15 cellular contexts compared by ENCODE assay signal in the genomic region with DNA sequence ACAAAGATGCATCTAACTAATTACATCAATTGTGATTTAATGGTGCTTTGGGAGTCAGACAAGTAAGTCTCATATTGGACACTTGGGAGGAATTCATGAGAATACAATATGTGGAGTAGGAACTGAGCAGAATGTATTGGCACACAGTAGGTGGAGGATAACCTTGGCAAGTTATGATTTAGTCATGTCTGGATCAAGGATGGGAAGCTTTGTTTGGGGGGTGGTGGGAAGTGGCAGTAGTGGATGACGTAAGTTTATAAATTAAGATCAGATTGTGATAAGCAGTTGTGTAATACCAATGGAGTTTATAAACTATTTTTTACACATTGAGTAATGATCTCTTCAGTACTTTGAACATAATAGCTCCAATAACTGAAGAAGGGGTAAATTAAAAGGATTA.
DNase-seq lines count a peak whose midpoint lies in the region; ATAC-seq and TF ChIP-seq lines count a peak whose summit lies in the region.
"Had no signal": no experiment of that assay in that cellular context is flagged by ENCODE, and none has a peak within 500 bp of the region (broad histone marks: within the 10 kb centered on the region; RNA-seq: fewer than 3 reads in every experiment).

No MANE protein-coding gene starts in this region.

- H3K36me3 ChIP-seq in left ventricle myocardium inferior = no peaks in the 10 kb centered on the region
- H3K36me3 ChIP-seq in psoas muscle (ENCODE audit: insufficient read depth in 1 of 2, low read depth in 1 of 2) = no peaks in the 10 kb centered on the region
- no peaks in the 10 kb centered on the region for H3K36me3 ChIP-seq in lower lobe of right lung

- H3K4me3 ChIP-seq in left ventricle myocardium inferior (no peak overlapping the region), fibroblast of mammary gland (ENCODE audit: control insufficient read depth, low read depth, low read length) (no peak overlapping the region), psoas muscle (no peak overlapping the region), lower lobe of right lung (no peak overlapping the region)

- no peak for TF ChIP-seq CTCF in left ventricle myocardium inferior (IDR thresholded peaks at IDR 0.05; ENCODE audit: borderline replicate concordance)
- no peak for TF ChIP-seq CTCF in fibroblast of mammary gland (conservative IDR thresholded peaks at IDR 0.05; ENCODE audit: control insufficient read depth, insufficient read depth, low read depth, low read length)
- no peak for TF ChIP-seq CTCF in psoas muscle (IDR thresholded peaks at IDR 0.05)
- TF ChIP-seq CTCF in lower lobe of right lung (IDR thresholded peaks at IDR 0.05) = no peak

- no peak for DNase-seq in left ventricle myocardium inferior
- no peak for DNase-seq in cardiac septum (ENCODE audit: low spot score)
- DNase-seq in fibroblast of mammary gland (ENCODE audit: low read depth) = peak; percentile 59
- no peak for DNase-seq in psoas muscle
- DNase-seq in lower lobe of right lung = no peak
- no peak for DNase-seq in NCI-H345 treated with DMSO at 0.1 percent for 48 hours (lab: John Stamatoyannopoulos, UW; ENCODE audit: unreplicated experiment)
- DNase-seq: GDM1, NCI-H1105, NCI-H146, NCI-H2081, NCI-H2171 treated with DMSO at 0.1 percent for 48 hours, NCI-H446, NCI-H526 had no signal

- H3K27ac ChIP-seq in left ventricle myocardium inferior (replicated peaks) (peak overlapping the region; percentile 74), psoas muscle (peak overlapping the region; percentile 54), lower lobe of right lung (no peak overlapping the region)

- H3K4me1 ChIP-seq in left ventricle myocardium inferior = peaks cover 46% of the 10 kb centered on the region
- H3K4me1 ChIP-seq in psoas muscle = peaks cover 37% of the 10 kb centered on the region
- H3K4me1 ChIP-seq in lower lobe of right lung = no peaks in the 10 kb centered on the region

- ATAC-seq in psoas muscle (peak in 1 of 4 donors; percentile 31), lower lobe of right lung (no peak), HG03139 (IDR thresholded peaks at IDR 0.05; ENCODE audit: unreplicated experiment) (no peak)
- ATAC-seq: HCT116 had no signal

- intact Hi-C loops in left ventricle myocardium inferior (cut with micrococcal nuclease) (no loop called here), cardiac septum (cut with DNase I) (no loop called here), psoas muscle (cut with DNase I) (no loop called here), lower lobe of right lung (cut with DNase I) (no loop called here)

- H3K27me3 ChIP-seq in left ventricle myocardium inferior (ENCODE audit: low read depth) = no peaks in the 10 kb centered on the region
- no peaks in the 10 kb centered on the region for H3K27me3 ChIP-seq in psoas muscle (ENCODE audit: insufficient read depth in 3 of 3, low read length in 2 of 3)
- no peaks in the 10 kb centered on the region for H3K27me3 ChIP-seq in lower lobe of right lung (ENCODE audit: low read depth)

- WGBS in psoas muscle, 3 donors = 66 to 84% (median 69%) methylated on average over 1 of the region's 1 CpG

- peaks cover 7% of the 10 kb centered on the region for H3K9me3 ChIP-seq in left ventricle myocardium inferior (replicated peaks)
- H3K9me3 ChIP-seq in psoas muscle = peaks cover 13% of the 10 kb centered on the region
- no peaks in the 10 kb centered on the region for H3K9me3 ChIP-seq in lower lobe of right lung
